In the genomic region with DNA sequence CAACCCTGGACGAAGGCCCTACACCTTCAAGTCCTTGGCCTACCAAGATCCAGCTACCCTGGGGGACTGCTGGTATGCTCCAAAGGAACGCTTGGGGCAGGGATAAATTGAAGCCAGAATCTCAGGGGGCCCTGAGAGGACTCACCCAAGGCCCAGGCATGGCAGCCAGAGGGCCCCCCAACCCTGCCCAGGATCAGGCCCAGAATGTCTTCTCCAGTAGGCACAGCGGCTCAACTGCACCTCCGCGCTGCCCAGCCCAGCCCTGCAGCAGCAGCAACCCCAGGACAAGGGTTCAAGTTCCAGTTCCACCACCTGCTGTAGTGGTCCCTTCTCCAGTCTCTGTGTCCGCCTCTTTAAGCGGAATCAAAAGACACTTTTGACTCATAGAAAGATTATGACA, we compare ENCODE assay signal across 1 cellular context.
TF ChIP-seq lines count a peak whose summit lies in the region.

No MANE protein-coding gene starts in this region.

TF ChIP-seq in endothelial cell of umbilical vein, 7 proteins besides CTCF, POLR2A, EP300 and RAD21:
- TF ChIP-seq, protein P1, sequence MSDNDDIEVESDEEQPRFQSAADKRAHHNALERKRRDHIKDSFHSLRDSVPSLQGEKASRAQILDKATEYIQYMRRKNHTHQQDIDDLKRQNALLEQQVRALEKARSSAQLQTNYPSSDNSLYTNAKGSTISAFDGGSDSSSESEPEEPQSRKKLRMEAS (IDR thresholded peaks at IDR 0.05; ENCODE audit: insufficient read depth, insufficient read length) = no peak
- TF ChIP-seq POLR2AphosphoS5 (IDR thresholded peaks at IDR 0.05; ENCODE audit: insufficient read depth, low read depth, low read length) (no peak), EZH2 (IDR thresholded peaks at IDR 0.05; ENCODE audit: borderline replicate concordance, low read depth, low read length, severe bottlenecking) (no peak), GATA2 (IDR thresholded peaks at IDR 0.05; ENCODE audit: insufficient read depth, insufficient read length, low read depth, low read length) (no peak), JUN (IDR thresholded peaks at IDR 0.05; ENCODE audit: borderline replicate concordance, insufficient read depth, insufficient read length, low read depth) (no peak), FOS (IDR thresholded peaks at IDR 0.05; ENCODE audit: borderline replicate concordance, insufficient read depth, low read length) (no peak), MYC (IDR thresholded peaks at IDR 0.05; ENCODE audit: low read depth, low read length) (no peak)
